ENCODE assay signal across 13 cellular contexts in the genomic region with DNA sequence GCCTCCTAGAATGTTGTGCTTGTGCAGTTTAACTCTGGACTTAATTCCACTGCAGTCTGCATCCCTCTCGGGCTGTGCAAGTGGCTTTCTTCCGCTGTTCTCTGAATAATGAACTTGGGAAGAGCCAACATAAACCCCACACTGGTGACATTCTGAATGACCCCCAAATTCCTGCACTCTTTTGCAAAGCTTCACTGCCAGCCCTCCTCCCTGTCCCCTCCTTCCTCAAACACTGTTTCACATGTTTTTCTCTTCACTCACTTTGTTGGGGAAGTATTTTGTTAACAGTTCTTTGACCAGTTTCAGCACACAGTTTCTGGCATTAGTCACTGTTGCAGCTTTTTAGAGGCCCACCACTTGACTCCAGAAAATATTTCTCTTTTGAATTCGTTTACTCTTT. TPM values are rescaled to one million over a fixed set of nuclear protein-coding genes. Genes with fewer than 3 reads are reported as not detected.
A peak's percentile ranks its signal among the peaks of the same experiment; 100 is the strongest.
DNase-seq lines count a peak whose midpoint lies in the region; ATAC-seq and TF ChIP-seq lines count a peak whose summit lies in the region.
"Had no signal": no experiment of that assay in that cellular context is flagged by ENCODE, and none has a peak within 500 bp of the region (broad histone marks: within the 10 kb centered on the region; RNA-seq: fewer than 3 reads in every experiment).

No MANE protein-coding gene starts in this region.

- peaks cover 11% of the 10 kb centered on the region for H3K27me3 Mint-ChIP-seq in activated CD4-positive, alpha-beta memory T cell treated with anti-CD3 and anti-CD28 coated beads, Interleukin-2, amount 10 ng/mL, durations not matched to agents 7 days and 5 days

- no peak overlapping the region for H3K27ac Mint-ChIP-seq in activated CD4-positive, alpha-beta memory T cell treated with anti-CD3 and anti-CD28 coated beads, Interleukin-2, amount 10 ng/mL, durations not matched to agents 7 days and 5 days
- H3K27ac Mint-ChIP-seq: CD14-positive monocyte had no signal

- intact Hi-C loops in sciatic nerve (cut with DNase I): no loop called here

- no peaks in the 10 kb centered on the region for H3K9me3 ChIP-seq in adipocyte (ENCODE audit: control insufficient read depth, low read length)

- H3K4me1 Mint-ChIP-seq in activated CD4-positive, alpha-beta memory T cell treated with anti-CD3 and anti-CD28 coated beads, Interleukin-2, amount 10 ng/mL, durations not matched to agents 7 days and 5 days: no peaks in the 10 kb centered on the region
- H3K4me1 Mint-ChIP-seq: CD14-positive monocyte had no signal

- POLR2A ChIA-PET in activated CD4-positive, alpha-beta memory T cell treated with anti-CD3 and anti-CD28 coated beads, Interleukin-2, amount 10 ng/mL, durations not matched to agents 7 days and 5 days (lab: Charles Lee): no interaction called here

- DNase-seq in EH (ENCODE audit: low read depth) (peak; percentile 95), adipocyte (ENCODE audit: low read depth) (peak; percentile 56), fibroblast of pulmonary artery (ENCODE audit: low read depth) (peak; percentile 63), sciatic nerve (ENCODE audit: low spot score) (no peak), NCI-H1105 treated with DMSO at 0.1 percent for 48 hours (lab: John Stamatoyannopoulos, UW) (no peak), germinal center (ENCODE audit: low spot score) (no peak)
- no peak for DNase-seq in activated CD4-positive, alpha-beta memory T cell treated with anti-CD3 and anti-CD28 coated beads, Interleukin-2, amount 10 ng/mL, durations not matched to agents 7 days and 5 days
- DNase-seq: activated CD4-positive, CD25-positive, alpha-beta regulatory T cell treated with anti-CD3 and anti-CD28 coated beads, Interleukin-2, amount 50 U/mL, for 72 hours; activated gamma-delta T cell; effector CD8-positive, alpha-beta T cell; NCI-H2227 treated with DMSO at 0.1 percent for 48 hours had no signal

- no peak overlapping the region for H3K4me3 Mint-ChIP-seq in activated CD4-positive, alpha-beta memory T cell treated with anti-CD3 and anti-CD28 coated beads, Interleukin-2, amount 10 ng/mL, durations not matched to agents 7 days and 5 days
- H3K4me3 Mint-ChIP-seq: CD14-positive monocyte had no signal

- no peak for TF ChIP-seq CTCF in fibroblast of pulmonary artery (IDR thresholded peaks at IDR 0.05; ENCODE audit: low read length, missing control alignments)

- H3K9ac ChIP-seq in adipocyte (ENCODE audit: low read length): peak overlapping the region; percentile 83

- no peaks in the 10 kb centered on the region for H3K36me3 Mint-ChIP-seq in activated CD4-positive, alpha-beta memory T cell treated with anti-CD3 and anti-CD28 coated beads, Interleukin-2, amount 10 ng/mL, durations not matched to agents 7 days and 5 days (ENCODE audit: low read depth)
- H3K36me3 Mint-ChIP-seq: CD14-positive monocyte had no signal

- H3K4me3 ChIP-seq in adipocyte (ENCODE audit: low read length) (peak overlapping the region; percentile 62), fibroblast of pulmonary artery (replicated peaks; ENCODE audit: low read depth, low read length) (no peak overlapping the region)

- CTCF ChIA-PET in activated CD4-positive, alpha-beta memory T cell treated with anti-CD3 and anti-CD28 coated beads, Interleukin-2, amount 10 ng/mL, durations not matched to agents 7 days and 5 days (lab: Charles Lee): no interaction called here

- H3K36me3 ChIP-seq in adipocyte (ENCODE audit: control insufficient read depth, insufficient read depth, low read length, severe bottlenecking): peaks cover 3% of the 10 kb centered on the region

- H3K9me3 Mint-ChIP-seq in activated CD4-positive, alpha-beta memory T cell treated with anti-CD3 and anti-CD28 coated beads, Interleukin-2, amount 10 ng/mL, durations not matched to agents 7 days and 5 days: no peaks in the 10 kb centered on the region

- ATAC-seq in sciatic nerve (peak; percentile 26), HG03175 (IDR thresholded peaks at IDR 0.05; ENCODE audit: unreplicated experiment) (no peak)

- no peaks in the 10 kb centered on the region for H3K27me3 ChIP-seq in adipocyte (replicated peaks; ENCODE audit: control insufficient read depth, insufficient read depth, low read length)

- peaks cover 59% of the 10 kb centered on the region for H3K4me1 ChIP-seq in adipocyte (ENCODE audit: control insufficient read depth, insufficient read depth, low read length)

RNA-seq across cellular contexts. Expression of a gene that starts 39.7 kb away (rescaled TPM):
- total RNA-seq in sciatic nerve: 67.8 TPM
- under 1 TPM; 0.05 TPM for total RNA-seq in activated CD4-positive, alpha-beta memory T cell treated with anti-CD3 and anti-CD28 coated beads, Interleukin-2, amount 10 ng/mL, durations not matched to agents 7 days and 5 days

Comparison
In these comparisons a context has a peak if more than half of its experiments do, and no peak if none do; other contexts are left out.
1. DNase-seq: peak in EH (single experiment), adipocyte (single experiment) and fibroblast of pulmonary artery (single experiment); none in sciatic nerve (single experiment), activated CD4-positive, alpha-beta memory T cell treated with anti-CD3 and anti-CD28 coated beads, Interleukin-2, amount 10 ng/mL, durations not matched to agents 7 days and 5 days (single experiment), NCI-H1105 treated with DMSO at 0.1 percent for 48 hours (single experiment) and germinal center (single experiment).
2. RNA of a gene that starts 39.7 kb away (total RNA-seq): 67.8 TPM in sciatic nerve (single experiment); 0.05 TPM in activated CD4-positive, alpha-beta memory T cell treated with anti-CD3 and anti-CD28 coated beads, Interleukin-2, amount 10 ng/mL, durations not matched to agents 7 days and 5 days; every median in the first group is over 10 times any median in the second.